21 cellular contexts compared by ENCODE assay signal in genomic region chr18:26488417-26489009, GRCh38. TPM values are rescaled to one million over a fixed set of nuclear protein-coding genes. Genes with fewer than 3 reads are reported as not detected.
DNase-seq lines count a peak whose midpoint lies in the region; ATAC-seq and TF ChIP-seq lines count a peak whose summit lies in the region.
"Had no signal": no experiment of that assay in that cellular context is flagged by ENCODE, and none has a peak within 500 bp of the region (broad histone marks: within the 10 kb centered on the region; RNA-seq: fewer than 3 reads in every experiment).

No MANE protein-coding gene starts in this region.

- H2AFZ ChIP-seq in ACC112 (ENCODE audit: low read length, unreplicated experiment) = no peak overlapping the region

- DNase-seq in GM03348 (ENCODE audit: low spot score) (peak; percentile 15), NCI-H345 treated with DMSO at 0.1 percent for 48 hours (lab: John Stamatoyannopoulos, UW; ENCODE audit: unreplicated experiment) (peak; percentile 57), epithelial cell of esophagus (ENCODE audit: low read depth) (peak; percentile 88), RPMI8226 (no peak), hippocampal formation (lab: John Stamatoyannopoulos, UW) (no peak), colonic mucosa (no peak)
- DNase-seq: activated CD8-positive, alpha-beta memory T cell treated with anti-CD3 and anti-CD28 coated beads, Interleukin-2, amount 50 U/mL, for 48 hours; CD4-positive, alpha-beta memory T cell; H9; NCI-H1930; NCI-H526 treated with DMSO at 0.1 percent for 48 hours; stimulated activated CD4-positive, alpha-beta T cell treated with anti-CD3 and anti-CD28 coated beads, Interleukin-1b, Interleukin-23, amount 100 ng/mL, for 48 hours; T-helper 2 cell; testis had no signal

- no peak overlapping the region for H3K9ac ChIP-seq in colonic mucosa (ENCODE audit: low read depth in 2 of 2, low read length in 2 of 2)

- TF ChIP-seq CTCF in epithelial cell of esophagus (IDR thresholded peaks at IDR 0.05; ENCODE audit: insufficient read depth, low read depth, low read length, missing control alignments) (no peak), colonic mucosa (IDR thresholded peaks at IDR 0.05) (no peak)

- H3K79me2 ChIP-seq in ACC112 (ENCODE audit: control insufficient read depth, insufficient read depth, low read length, unreplicated experiment) = no peaks in the 10 kb centered on the region

- H3K4me1 ChIP-seq in ACC112 (ENCODE audit: control insufficient read depth, insufficient read depth, low read length, unreplicated experiment) (peaks cover 53% of the 10 kb centered on the region), colonic mucosa (no peaks in the 10 kb centered on the region)
- H3K4me1 ChIP-seq: testis had no signal

- intact Hi-C loops in colonic mucosa (cut with DNase I) = no loop called here

- H3K4me3 ChIP-seq in ACC112 (ENCODE audit: low read depth, low read length) (no peak overlapping the region), epithelial cell of esophagus (ENCODE audit: low read length) (no peak overlapping the region), colonic mucosa (no peak overlapping the region)
- H3K4me3 ChIP-seq: lung, SK-N-MC, testis had no signal

- H3K27ac ChIP-seq in ACC112 (ENCODE audit: low read depth, low read length) (0 out of 2 replicates have a peak overlapping the region, but pooled peaks have one; percentile 73), colonic mucosa (no peak overlapping the region)
- H3K27ac ChIP-seq: neutrophil, SK-N-MC, testis, VCaP had no signal

- no peaks in the 10 kb centered on the region for H3K27me3 ChIP-seq in ACC112 (ENCODE audit: insufficient read depth, low read length)
- H3K27me3 ChIP-seq in colonic mucosa = no peaks in the 10 kb centered on the region
- H3K27me3 ChIP-seq: neutrophil, testis had no signal

- H3K36me3 ChIP-seq in ACC112 (ENCODE audit: insufficient read depth, low read length) (no peaks in the 10 kb centered on the region; the same call in 1 of the 2 replicates), colonic mucosa (no peaks in the 10 kb centered on the region)
- H3K36me3 ChIP-seq: neutrophil had no signal

- no peak for ATAC-seq in HG03439 (IDR thresholded peaks at IDR 0.05; ENCODE audit: unreplicated experiment)
- ATAC-seq: stimulated activated memory B cell treated with anti-CD40 and anti-IgM and Interleukin-4, amounts not matched to agents 10 μg/mL and 1 μg/mL and 100 μg/mL, for 72 hours had no signal

- H3K9me3 ChIP-seq in colonic mucosa = no peaks in the 10 kb centered on the region
- H3K9me3 ChIP-seq: neutrophil, testis had no signal

RNA-seq across cellular contexts. Expression of gene KCTD1, which starts 59.8 kb away (rescaled TPM):
- 10 to 100 TPM; 13.3 to 13.6 TPM for total RNA-seq in colonic mucosa

Comparison
In these comparisons a context has a peak if more than half of its experiments do, and no peak if none do; other contexts are left out.
1. DNase-seq: peak in GM03348 (single experiment), NCI-H345 treated with DMSO at 0.1 percent for 48 hours (single experiment) and epithelial cell of esophagus (single experiment); none in RPMI8226 (single experiment), hippocampal formation (0 of 2) and colonic mucosa (single experiment).